21 cellular contexts compared by ENCODE assay signal in genomic region chr2:242054406-242054805, GRCh38.
A peak's percentile ranks its signal among the peaks of the same experiment; 100 is the strongest.
DNase-seq lines count a peak whose midpoint lies in the region; ATAC-seq, FAIRE-seq and TF ChIP-seq lines count a peak whose summit lies in the region.
"Had no signal": no experiment of that assay in that cellular context is flagged by ENCODE, and none has a peak within 500 bp of the region (broad histone marks: within the 10 kb centered on the region; RNA-seq: fewer than 3 reads in every experiment).

No MANE protein-coding gene starts in this region.

- intact Hi-C loops in activated CD4-positive, alpha-beta memory T cell treated with anti-CD3 and anti-CD28 coated beads for 36 hours (cut with micrococcal nuclease) = no loop called here
- intact Hi-C loops in HepG2 (cut with micrococcal nuclease; ENCODE audit: unreplicated experiment) = no loop called here
- intact Hi-C loops in right lobe of liver (cut with DNase I) = no loop called here
- intact Hi-C loops in sigmoid colon (cut with DNase I) = no loop called here

- in situ Hi-C loops in HepG2 (cut with HindIII; ENCODE audit: extremely low pct_ligation_motif_present, low pct_unique_long_range_greater_than_20kb) = no loop called here

- no peaks in the 10 kb centered on the region for H3K4me1 Mint-ChIP-seq in activated CD4-positive, alpha-beta memory T cell treated with anti-CD3 and anti-CD28 coated beads, Interleukin-2, amount 10 ng/mL, durations not matched to agents 7 days and 5 days
- no peaks in the 10 kb centered on the region for H3K4me1 Mint-ChIP-seq in activated CD4-positive, alpha-beta memory T cell treated with anti-CD3 and anti-CD28 coated beads for 36 hours (ENCODE audit: low read depth)
- H3K4me1 Mint-ChIP-seq: CD14-positive monocyte had no signal

- CTCF ChIA-PET in activated CD4-positive, alpha-beta memory T cell treated with anti-CD3 and anti-CD28 coated beads, Interleukin-2, amount 10 ng/mL, durations not matched to agents 7 days and 5 days (lab: Charles Lee) = no interaction called here
- CTCF ChIA-PET in activated CD4-positive, alpha-beta memory T cell treated with anti-CD3 and anti-CD28 coated beads for 36 hours (lab: Charles Lee) = interaction anchor here (1.2 kb wide), 1 partner anchor 104 kb away, joined by 4 read pairs; no protein-coding TSS in a partner anchor
- CTCF ChIA-PET in HepG2 (lab: Yijun Ruan, JAX; ENCODE audit: low intra/inter-chr PET ratio, low total read pairs) = no interaction called here

- no peak overlapping the region for H3K4me3 Mint-ChIP-seq in activated CD4-positive, alpha-beta memory T cell treated with anti-CD3 and anti-CD28 coated beads, Interleukin-2, amount 10 ng/mL, durations not matched to agents 7 days and 5 days
- no peak overlapping the region for H3K4me3 Mint-ChIP-seq in activated CD4-positive, alpha-beta memory T cell treated with anti-CD3 and anti-CD28 coated beads for 36 hours
- H3K4me3 Mint-ChIP-seq: CD14-positive monocyte; CD4-positive, alpha-beta memory T cell had no signal

- WGBS in HepG2 (ENCODE audit: low lambda C conversion rate) = 34% methylated on average over 6 of the region's 6 CpGs
- WGBS in right lobe of liver (ENCODE audit: insufficient coverage, low coverage, low lambda C conversion rate, missing lambda C conversion rate) = 88% methylated on average over 4 of the region's 6 CpGs
- WGBS in sigmoid colon, 2 donors = 88 to 90% methylated on average over 6 of the region's 6 CpGs

- no peaks in the 10 kb centered on the region for H3K9me3 Mint-ChIP-seq in activated CD4-positive, alpha-beta memory T cell treated with anti-CD3 and anti-CD28 coated beads, Interleukin-2, amount 10 ng/mL, durations not matched to agents 7 days and 5 days
- H3K9me3 Mint-ChIP-seq in activated CD4-positive, alpha-beta memory T cell treated with anti-CD3 and anti-CD28 coated beads for 36 hours = no peaks in the 10 kb centered on the region

- H3K36me3 ChIP-seq in HepG2 (replicated peaks in 1 of 2; ENCODE audit: control insufficient read depth in 1 of 2, insufficient read depth in 2 of 2, low read length in 2 of 2) (no peaks in the 10 kb centered on the region), right lobe of liver (no peaks in the 10 kb centered on the region), sigmoid colon (no peaks in the 10 kb centered on the region)
- H3K36me3 ChIP-seq: BLaER1 had no signal

- POLR2A ChIA-PET in activated CD4-positive, alpha-beta memory T cell treated with anti-CD3 and anti-CD28 coated beads, Interleukin-2, amount 10 ng/mL, durations not matched to agents 7 days and 5 days (lab: Charles Lee) = no interaction called here
- POLR2A ChIA-PET in activated CD4-positive, alpha-beta memory T cell treated with anti-CD3 and anti-CD28 coated beads for 36 hours (lab: Charles Lee) = no interaction called here
- POLR2A ChIA-PET in HepG2 (lab: Yijun Ruan, JAX) = no interaction called here

- TF ChIP-seq CTCF in HepG2 (CRISPR knock-in tag; IDR thresholded peaks at IDR 0.05) = no peak
- TF ChIP-seq CTCF in right lobe of liver (IDR thresholded peaks at IDR 0.05) = no peak
- TF ChIP-seq CTCF in sigmoid colon (IDR thresholded peaks at IDR 0.05) = no peak

- no peak overlapping the region for H3K27ac Mint-ChIP-seq in activated CD4-positive, alpha-beta memory T cell treated with anti-CD3 and anti-CD28 coated beads, Interleukin-2, amount 10 ng/mL, durations not matched to agents 7 days and 5 days
- no peak overlapping the region for H3K27ac Mint-ChIP-seq in activated CD4-positive, alpha-beta memory T cell treated with anti-CD3 and anti-CD28 coated beads for 36 hours
- H3K27ac Mint-ChIP-seq: CD4-positive, alpha-beta memory T cell had no signal

- peak; percentile 11 for DNase-seq in activated CD4-positive, alpha-beta memory T cell treated with anti-CD3 and anti-CD28 coated beads, Interleukin-2, amount 10 ng/mL, durations not matched to agents 7 days and 5 days
- no peak for DNase-seq in activated CD4-positive, alpha-beta memory T cell treated with anti-CD3 and anti-CD28 coated beads for 36 hours
- no peak for DNase-seq in HepG2 (ENCODE audit: low spot score)
- no peak for DNase-seq in right lobe of liver
- DNase-seq in sigmoid colon = peak; percentile 28
- no peak for DNase-seq in pons (ENCODE audit: low spot score)
- DNase-seq: CD4-positive, alpha-beta memory T cell; DMS153; DMS79; GDM1; GM23248; HCEC 1CT; IMR-90 had no signal

- H3K9ac ChIP-seq in HepG2 (ENCODE audit: insufficient read depth, low read depth, low read length) = no peak overlapping the region
- H3K9ac ChIP-seq: BLaER1, GM23248 had no signal

- peak; percentile 77 for ATAC-seq in HepG2
- no peak for ATAC-seq in right lobe of liver
- no peak for ATAC-seq in HG03442 (IDR thresholded peaks at IDR 0.05; ENCODE audit: unreplicated experiment)
- ATAC-seq: A549 had no signal

- peaks cover 35% of the 10 kb centered on the region for H3K27me3 Mint-ChIP-seq in activated CD4-positive, alpha-beta memory T cell treated with anti-CD3 and anti-CD28 coated beads, Interleukin-2, amount 10 ng/mL, durations not matched to agents 7 days and 5 days
- H3K27me3 Mint-ChIP-seq in activated CD4-positive, alpha-beta memory T cell treated with anti-CD3 and anti-CD28 coated beads for 36 hours = peaks cover 20% of the 10 kb centered on the region

- no peak for TF ChIP-seq RAD21 in HepG2 (CRISPR knock-in tag; IDR thresholded peaks at IDR 0.05)

- FAIRE-seq in HepG2 (lab: Jason Lieb, UNC) = peak; percentile 28
- FAIRE-seq: A549, GM12892, GM18507 had no signal

- no peak for TF ChIP-seq POLR2A in HepG2 (IDR thresholded peaks at IDR 0.05; ENCODE audit: insufficient read depth in 1 of 2, low read depth in 2 of 2, low read length in 2 of 2)
- no peak for TF ChIP-seq POLR2A in right lobe of liver (IDR thresholded peaks at IDR 0.05)
- TF ChIP-seq POLR2A in sigmoid colon (IDR thresholded peaks at IDR 0.05) = no peak

- H3K4me3 ChIP-seq in HepG2 (replicated peaks in 1 of 3; ENCODE audit: insufficient read depth in 1 of 3, low read depth in 2 of 3, low read length in 3 of 3) (no peak overlapping the region), right lobe of liver (no peak overlapping the region), sigmoid colon (no peak overlapping the region)
- H3K4me3 ChIP-seq: A549, BLaER1, GM23248 had no signal

- H2AFZ ChIP-seq in HepG2 (ENCODE audit: low read length) = no peak overlapping the region
- H2AFZ ChIP-seq: GM23248 had no signal

- H3K4me1 ChIP-seq in HepG2 (ENCODE audit: insufficient read depth, low read length) (peaks cover 13% of the 10 kb centered on the region), right lobe of liver (no peaks in the 10 kb centered on the region), sigmoid colon (no peaks in the 10 kb centered on the region)
- H3K4me1 ChIP-seq: A549, BLaER1 had no signal

- H3K27me3 ChIP-seq in HepG2 (ENCODE audit: control insufficient read depth in 1 of 2, insufficient read depth in 2 of 2, low read length in 2 of 2) (peaks cover 0 to 15% of the 10 kb centered on the region in 2 experiments; a peak in 3 of 5 replicates), right lobe of liver (no peaks in the 10 kb centered on the region), sigmoid colon (peaks cover 0 to 42% (median 6%) of the 10 kb centered on the region in 3 donors)
- H3K27me3 ChIP-seq: BLaER1 had no signal

- no peaks in the 10 kb centered on the region for H4K20me1 ChIP-seq in HepG2 (ENCODE audit: insufficient read depth, low read length)
- H4K20me1 ChIP-seq: BLaER1 had no signal

- H3K9me3 ChIP-seq in HepG2 (ENCODE audit: low read length) (no peaks in the 10 kb centered on the region), right lobe of liver (no peaks in the 10 kb centered on the region), sigmoid colon (no peaks in the 10 kb centered on the region)
- H3K9me3 ChIP-seq: A549, BLaER1 had no signal

- H3K27ac ChIP-seq in HepG2 (ENCODE audit: extremely low read length, insufficient read depth, low read length) (no peak overlapping the region), right lobe of liver (no peak overlapping the region), sigmoid colon (no peak overlapping the region)
- H3K27ac ChIP-seq: 22Rv1, A549, BLaER1, GM23248, HL-60 had no signal

- peak overlapping the region; percentile 33 for H3K4me2 ChIP-seq in HepG2 (ENCODE audit: low read depth, low read length)
- H3K4me2 ChIP-seq: A549, BLaER1 had no signal

- no peaks in the 10 kb centered on the region for H3K79me2 ChIP-seq in HepG2 (ENCODE audit: insufficient read depth, low read length)

- TF ChIP-seq EP300 in HepG2 (IDR thresholded peaks at IDR 0.05; ENCODE audit: low read depth in 2 of 2, low read length in 2 of 2) (no peak), HepG2 (CRISPR knock-in tag; IDR thresholded peaks at IDR 0.05; ENCODE audit: borderline replicate concordance) (no peak), sigmoid colon (IDR thresholded peaks at IDR 0.05) (no peak)

- no TSS peak for BruUV-seq in HepG2 (replicated peaks; lab: Mats Ljungman, UMichigan)

- no peaks in the 10 kb centered on the region for H3K36me3 Mint-ChIP-seq in activated CD4-positive, alpha-beta memory T cell treated with anti-CD3 and anti-CD28 coated beads, Interleukin-2, amount 10 ng/mL, durations not matched to agents 7 days and 5 days (ENCODE audit: low read depth)
- H3K36me3 Mint-ChIP-seq in activated CD4-positive, alpha-beta memory T cell treated with anti-CD3 and anti-CD28 coated beads for 36 hours = no peaks in the 10 kb centered on the region
- H3K36me3 Mint-ChIP-seq: CD14-positive monocyte; CD4-positive, alpha-beta memory T cell had no signal

TF ChIP-seq in HepG2, 621 proteins besides CTCF, POLR2A, EP300 and RAD21 (continues in another document):
- TF ChIP-seq ZNF737 (CRISPR knock-in tag; IDR thresholded peaks at IDR 0.05; ENCODE audit: borderline replicate concordance) (no peak), KDM4B (CRISPR knock-in tag; IDR thresholded peaks at IDR 0.05) (no peak), ZNF572 (CRISPR knock-in tag; IDR thresholded peaks at IDR 0.05) (0 out of 2 replicates have a peak, but pooled peaks have one; percentile 24), ADNP (CRISPR knock-in tag; IDR thresholded peaks at IDR 0.05) (peak; percentile 73), BRCA1 (CRISPR knock-in tag; IDR thresholded peaks at IDR 0.05) (no peak), ZNF160 (CRISPR knock-in tag; IDR thresholded peaks at IDR 0.05) (no peak), TBX2 (CRISPR knock-in tag; IDR thresholded peaks at IDR 0.05; ENCODE audit: borderline replicate concordance) (no peak), ZNF530 (CRISPR knock-in tag; IDR thresholded peaks at IDR 0.05; ENCODE audit: low read depth) (no peak)

Comparison
In these comparisons a context has a peak if more than half of its experiments do, and no peak if none do; other contexts are left out.
1. DNase-seq: peak in activated CD4-positive, alpha-beta memory T cell treated with anti-CD3 and anti-CD28 coated beads, Interleukin-2, amount 10 ng/mL, durations not matched to agents 7 days and 5 days (single experiment) and sigmoid colon (single experiment); none in activated CD4-positive, alpha-beta memory T cell treated with anti-CD3 and anti-CD28 coated beads for 36 hours (single experiment), HepG2 (single experiment), right lobe of liver (0 of 3) and pons (single experiment).